Comparison of ENCODE assay signal across 1 cellular context in genomic region chr7:13948019-13948781, GRCh38.
TF ChIP-seq lines count a peak whose summit lies in the region.

No MANE protein-coding gene starts in this region.

TF ChIP-seq in GM12878, 131 proteins besides CTCF, POLR2A, EP300 and RAD21 (continued from another document):
- TF ChIP-seq ZBTB33 (IDR thresholded peaks at IDR 0.05) (no peak), SMAD1 (IDR thresholded peaks at IDR 0.05; ENCODE audit: low read depth, partially characterized antibody) (no peak), BACH1 (IDR thresholded peaks at IDR 0.05; ENCODE audit: borderline replicate concordance) (no peak), ZNF217 (IDR thresholded peaks at IDR 0.05) (no peak), TCF3 (IDR thresholded peaks at IDR 0.05; ENCODE audit: borderline replicate concordance, insufficient read depth, low read depth, low read length) (no peak), KLF5 (IDR thresholded peaks at IDR 0.05; ENCODE audit: partially characterized antibody) (no peak)
TF ChIP-seq in GM12878: peak in this region for 0.
